18 cellular contexts compared by ENCODE assay signal in the genomic region with DNA sequence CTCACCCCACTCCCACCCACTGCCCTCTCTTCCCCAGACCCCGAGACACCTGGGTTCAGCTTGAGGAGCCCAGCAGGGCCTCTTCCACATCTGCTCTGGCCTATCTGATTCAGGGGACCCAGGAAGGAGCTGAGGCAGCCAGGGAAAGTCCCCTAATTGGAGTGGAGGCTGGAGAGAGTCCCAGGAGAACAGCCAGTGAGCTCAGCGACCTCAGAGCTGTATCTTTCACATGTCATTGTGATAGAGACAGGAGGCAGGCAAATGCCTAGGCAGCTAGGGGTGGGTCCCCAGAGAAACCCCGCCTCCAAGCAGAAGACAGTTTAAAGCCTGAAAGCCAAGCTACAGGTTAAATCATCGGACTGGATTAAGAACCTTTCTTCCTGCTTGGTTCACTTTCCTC.
DNase-seq lines count a peak whose midpoint lies in the region; ATAC-seq and TF ChIP-seq lines count a peak whose summit lies in the region.
"Had no signal": no experiment of that assay in that cellular context is flagged by ENCODE, and none has a peak within 500 bp of the region (broad histone marks: within the 10 kb centered on the region; RNA-seq: fewer than 3 reads in every experiment).

No MANE protein-coding gene starts in this region.

- WGBS in heart left ventricle, 4 donors, result 62 to 68% (median 63%) methylated on average over 4 of the region's 4 CpGs

- no peak overlapping the region for H3K27ac ChIP-seq in right atrium auricular region
- no peak overlapping the region for H3K27ac ChIP-seq in heart left ventricle
- H3K27ac ChIP-seq in colonic mucosa, result no peak overlapping the region
- H3K27ac ChIP-seq: C4-2B, HL-60, Peyer's patch, SK-N-MC had no signal

- no peak for TF ChIP-seq POLR2A in heart left ventricle (IDR thresholded peaks at IDR 0.05)

- DNase-seq in right atrium auricular region (ENCODE audit: low spot score), result peak; percentile 43
- no peak for DNase-seq in heart left ventricle
- DNase-seq in colonic mucosa, result peak; percentile 7
- DNase-seq in kidney tubule cell (ENCODE audit: low spot score), result peak; percentile 10
- no peak for DNase-seq in T-helper 9 cell
- DNase-seq in NCI-H345 treated with DMSO at 0.1 percent for 48 hours (lab: John Stamatoyannopoulos, UW; ENCODE audit: unreplicated experiment), result no peak
- DNase-seq: DMS 273 treated with DMSO at 0.1 percent for 48 hours, EL, NCI-H2171 treated with DMSO at 0.1 percent for 48 hours, NCI-H510A, Right ventricle myocardium superior had no signal

- H3K36me3 ChIP-seq in right atrium auricular region (no peaks in the 10 kb centered on the region), heart left ventricle (no peaks in the 10 kb centered on the region), colonic mucosa (no peaks in the 10 kb centered on the region)
- H3K36me3 ChIP-seq: HAP-1, Peyer's patch had no signal

- H3K9ac ChIP-seq in colonic mucosa (ENCODE audit: low read depth in 2 of 2, low read length in 2 of 2), result no peak overlapping the region

- H3K4me1 ChIP-seq in right atrium auricular region, result no peaks in the 10 kb centered on the region
- H3K4me1 ChIP-seq in heart left ventricle, result no peaks in the 10 kb centered on the region
- no peaks in the 10 kb centered on the region for H3K4me1 ChIP-seq in colonic mucosa
- H3K4me1 ChIP-seq: HAP-1, Peyer's patch had no signal

- H3K4me3 ChIP-seq in right atrium auricular region (no peak overlapping the region), heart left ventricle (no peak overlapping the region), colonic mucosa (no peak overlapping the region)
- H3K4me3 ChIP-seq: HAP-1, Peyer's patch, SK-N-MC had no signal

- H3K9me3 ChIP-seq in right atrium auricular region, result no peaks in the 10 kb centered on the region
- H3K9me3 ChIP-seq in heart left ventricle, result peaks cover 0 to 10% (median 0%) of the 10 kb centered on the region in 12 donors
- H3K9me3 ChIP-seq in colonic mucosa, result no peaks in the 10 kb centered on the region
- H3K9me3 ChIP-seq: HAP-1, Peyer's patch had no signal

- intact Hi-C loops in heart left ventricle (cut with DNase I) (no loop called here), colonic mucosa (cut with DNase I) (no loop called here)

- no peak for TF ChIP-seq CTCF in right atrium auricular region (IDR thresholded peaks at IDR 0.05)
- TF ChIP-seq CTCF in heart left ventricle (IDR thresholded peaks at IDR 0.05), result no peak
- no peak for TF ChIP-seq CTCF in colonic mucosa (IDR thresholded peaks at IDR 0.05)

- H3K27me3 ChIP-seq in right atrium auricular region (no peaks in the 10 kb centered on the region), heart left ventricle (peaks cover 0 to 39% (median 2%) of the 10 kb centered on the region in 9 donors), colonic mucosa (no peaks in the 10 kb centered on the region)
- H3K27me3 ChIP-seq: Peyer's patch had no signal

- no peak for ATAC-seq in heart left ventricle
- ATAC-seq in GM19035 (IDR thresholded peaks at IDR 0.05; ENCODE audit: unreplicated experiment), result no peak
- no peak for ATAC-seq in HG02870 (IDR thresholded peaks at IDR 0.05; ENCODE audit: unreplicated experiment)

Comparison
In these comparisons a context has a peak if more than half of its experiments do, and no peak if none do; other contexts are left out.
1. DNase-seq: peak in right atrium auricular region (single experiment), colonic mucosa (single experiment) and kidney tubule cell (single experiment); none in heart left ventricle (0 of 5), T-helper 9 cell (single experiment) and NCI-H345 treated with DMSO at 0.1 percent for 48 hours (single experiment).